Comparison of ENCODE assay signal across 21 cellular contexts in the genomic region with DNA sequence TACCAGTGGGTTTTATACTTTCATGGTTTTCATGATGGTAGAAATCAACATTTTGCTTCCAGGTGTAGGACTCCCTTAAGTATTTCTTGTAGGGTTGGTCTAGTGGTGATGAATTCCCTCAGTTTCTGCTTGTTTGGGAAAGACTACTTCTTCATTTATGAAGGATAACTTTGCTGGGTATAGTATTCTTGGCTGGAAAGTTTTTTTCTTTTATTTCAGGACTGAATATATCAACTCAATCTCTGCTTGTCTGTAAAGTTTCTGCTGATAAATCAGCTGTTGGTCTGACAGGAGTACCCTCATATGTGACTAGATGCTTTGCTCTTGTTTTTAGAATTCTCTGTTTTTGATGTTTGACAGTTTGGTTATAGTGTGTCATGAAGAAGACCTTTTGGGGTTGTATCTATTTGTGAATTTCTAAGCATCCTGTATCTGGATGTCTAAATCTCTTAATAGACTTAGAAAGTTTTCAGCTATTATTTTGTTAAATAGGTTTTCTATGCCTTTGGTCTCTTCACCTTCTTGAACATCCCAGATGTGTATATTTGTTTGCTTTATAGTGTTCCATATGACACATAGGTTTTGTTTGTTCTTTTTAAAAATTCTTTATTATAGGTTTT.
"Had no signal": no experiment of that assay in that cellular context is flagged by ENCODE, and none has a peak within 500 bp of the region (broad histone marks: within the 10 kb centered on the region; RNA-seq: fewer than 3 reads in every experiment).

No MANE protein-coding gene starts in this region.

- DNase-seq: dermis blood vessel endothelial cell; dorsolateral prefrontal cortex; effector CD4-positive, alpha-beta T cell; effector memory CD4-positive, alpha-beta T cell; esophagus squamous epithelium; foreskin fibroblast; foreskin melanocyte; gastrocnemius medialis; glutamatergic neuron; head of caudate nucleus; heart right ventricle; hippocampal formation; left cardiac atrium; left lung; left ventricle myocardium superior; lower lobe of right lung; mesendoderm; mucosa of descending colon; naive B cell; naive thymus-derived CD8-positive, alpha-beta T cell had no signal

- H3K4me1 ChIP-seq: esophagus squamous epithelium, gastrocnemius medialis, heart right ventricle, left lung, lower lobe of right lung had no signal

- H3K36me3 ChIP-seq: esophagus squamous epithelium, gastrocnemius medialis, heart right ventricle, left lung, lower lobe of right lung had no signal

- H3K27ac ChIP-seq: coronary artery, dorsolateral prefrontal cortex, esophagus squamous epithelium, gastrocnemius medialis, heart right ventricle, left lung, lower lobe of right lung had no signal

- H3K4me3 ChIP-seq: coronary artery, dorsolateral prefrontal cortex, esophagus squamous epithelium, gastrocnemius medialis, heart right ventricle, left lung, lower lobe of right lung, mucosa of descending colon had no signal
